8 cellular contexts compared by ENCODE assay signal in the genomic region with DNA sequence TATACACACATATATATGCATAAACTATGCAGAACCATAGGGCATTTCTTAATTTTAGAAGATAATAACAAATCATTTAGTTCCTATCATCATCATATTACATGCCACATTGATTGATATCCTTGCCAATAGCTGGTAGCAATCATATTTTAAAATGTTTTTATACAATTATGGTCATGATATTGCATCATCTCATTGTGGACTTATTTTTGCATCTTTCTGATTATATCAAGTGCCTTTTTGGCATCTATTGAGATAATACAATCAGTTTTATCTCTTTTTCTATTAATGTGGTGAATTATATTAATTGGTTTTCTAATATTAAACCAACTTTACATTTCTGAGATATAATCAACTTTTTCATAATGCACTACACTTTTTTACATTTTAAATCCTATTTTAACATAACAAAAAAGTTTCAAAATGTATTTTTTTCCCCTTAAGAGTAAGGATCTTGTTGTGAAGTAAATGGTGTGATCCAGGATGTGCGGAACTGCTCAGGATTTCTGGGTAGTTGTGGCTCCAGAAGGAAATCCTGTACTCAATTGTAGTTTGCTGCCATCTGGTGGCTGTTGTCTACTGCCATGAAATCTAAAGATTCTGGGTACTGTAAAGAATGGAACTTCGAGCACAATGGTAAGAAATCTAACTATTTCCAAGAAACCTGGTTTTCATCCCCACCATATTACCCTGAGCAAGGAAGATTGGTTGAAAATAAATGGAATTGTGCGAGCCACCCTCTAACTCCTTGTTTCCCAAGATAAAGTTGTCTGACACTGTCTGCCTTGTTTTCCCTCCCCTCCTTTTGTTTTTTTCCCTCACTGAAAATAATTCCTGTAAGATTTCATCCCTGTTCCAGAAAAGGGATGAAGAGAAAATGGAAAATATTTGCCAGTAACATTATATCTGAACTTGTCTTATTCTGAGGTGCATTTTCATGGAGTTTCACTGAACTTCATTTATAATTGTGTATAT. TPM values are rescaled to one million over a fixed set of nuclear protein-coding genes. Genes with fewer than 3 reads are reported as not detected.
DNase-seq lines count a peak whose midpoint lies in the region; ATAC-seq and TF ChIP-seq lines count a peak whose summit lies in the region.

No MANE protein-coding gene starts in this region.

- H3K4me3 ChIP-seq in HEK293 (ENCODE audit: low read depth, low read length) (no peak overlapping the region), foreskin fibroblast (ENCODE audit: low read depth in 1 of 2, low read length in 2 of 2) (no peak overlapping the region), aorta (ENCODE audit: low read length in 2 of 2) (no peak overlapping the region)

- WGBS in aorta, 2 donors, result 19 to 20% methylated on average over 3 of the region's 3 CpGs

- H3K4me3 Mint-ChIP-seq in Calu3 (ENCODE audit: low read depth, unreplicated experiment), result no peak overlapping the region

- no peak for ATAC-seq in GM18511 (IDR thresholded peaks at IDR 0.05; ENCODE audit: unreplicated experiment)
- ATAC-seq in aorta (ENCODE audit: low FRiP score), result no peak

- H3K27ac ChIP-seq in HEK293 (ENCODE audit: extremely low read depth, low read depth, low read length) (no peak overlapping the region), aorta (ENCODE audit: low read depth in 1 of 2, low read length in 2 of 2) (no peak overlapping the region)

- BruUV-seq in Calu3 (replicated peaks; lab: Mats Ljungman, UMichigan), result no TSS peak

- H3K27me3 Mint-ChIP-seq in Calu3 (ENCODE audit: unreplicated experiment), result no peaks in the 10 kb centered on the region

- intact Hi-C loops in Calu3 (cut with micrococcal nuclease; ENCODE audit: unreplicated experiment) (loop anchor here (1.0 to 10.0 kb wide), 5 partner anchors 71 to 441 kb away; no protein-coding TSS in a partner anchor), aorta (cut with DNase I) (no loop called here)

- H3K4me1 ChIP-seq in HEK293 (ENCODE audit: control insufficient read depth, insufficient read depth, low read length) (no peaks in the 10 kb centered on the region), aorta (ENCODE audit: control insufficient read depth in 1 of 2, insufficient read depth in 2 of 2, low read length in 2 of 2) (no peaks in the 10 kb centered on the region)

- H3K36me3 Mint-ChIP-seq in Calu3 (ENCODE audit: insufficient read depth, unreplicated experiment), result no peaks in the 10 kb centered on the region

- peaks cover 3% of the 10 kb centered on the region for H3K9me3 Mint-ChIP-seq in Calu3 (ENCODE audit: low read depth, unreplicated experiment)

- POLR2A ChIA-PET in HEK293 (lab: Yijun Ruan, JAX), result no interaction called here

- H3K9me3 ChIP-seq in HEK293 (ENCODE audit: control insufficient read depth, insufficient read depth, low read depth, low read length) (no peaks in the 10 kb centered on the region), aorta (ENCODE audit: control insufficient read depth, low read length) (no peaks in the 10 kb centered on the region)

- no peaks in the 10 kb centered on the region for H3K27me3 ChIP-seq in aorta (ENCODE audit: control insufficient read depth in 1 of 2, insufficient read depth in 2 of 2, low read length in 1 of 2)

- CTCF ChIA-PET in Calu3 (lab: Charles Lee), result interaction anchor here (0.7 to 1.0 kb wide), 2 partner anchors 150 to 384 kb away, joined by 3 read pairs; no protein-coding TSS in a partner anchor
- CTCF ChIA-PET in HEK293 (lab: Yijun Ruan, JAX), result interaction anchor here (0.5 to 1.7 kb wide), 11 partner anchors 13 to 594 kb away, joined by 3 to 18 read pairs (median 3); no protein-coding TSS in a partner anchor

- H3K27ac Mint-ChIP-seq in Calu3 (ENCODE audit: unreplicated experiment), result no peak overlapping the region

- TF ChIP-seq CTCF in Calu3 (IDR thresholded peaks at IDR 0.05; ENCODE audit: unreplicated experiment) (peak; percentile 63), HEK293 (tag by site-specific recombination; IDR thresholded peaks at IDR 0.05) (no peak), foreskin fibroblast (IDR thresholded peaks at IDR 0.05; ENCODE audit: low read depth, low read length) (peak; percentile 81)

- no peaks in the 10 kb centered on the region for H3K36me3 ChIP-seq in HEK293 (ENCODE audit: control insufficient read depth in 2 of 2, insufficient read depth in 1 of 2, low read length in 2 of 2)
- H3K36me3 ChIP-seq in aorta (ENCODE audit: control insufficient read depth in 1 of 2, insufficient read depth in 2 of 2, low read length in 1 of 2), result no peaks in the 10 kb centered on the region

- no peaks in the 10 kb centered on the region for H3K4me1 Mint-ChIP-seq in Calu3 (ENCODE audit: low read depth, unreplicated experiment)

- peak; percentile 69 for DNase-seq in Calu3
- peak; percentile 36 for DNase-seq in NCI-H510A (lab: John Stamatoyannopoulos, UW)
- DNase-seq in activated CD8-positive, alpha-beta memory T cell treated with anti-CD3 and anti-CD28 coated beads, Interleukin-2, amount 50 U/mL, for 1 hour (ENCODE audit: extremely low read depth), result peak; percentile 1
- peak; percentile 12 to 35 for DNase-seq in foreskin fibroblast
- peak; percentile 7 for DNase-seq in pulmonary artery endothelial cell (ENCODE audit: low read depth, low spot score)
- DNase-seq in aorta, result no peak

TF ChIP-seq in HEK293, 187 proteins besides CTCF, POLR2A, EP300 and RAD21:
- TF ChIP-seq ZNF654 (tag by site-specific recombination; IDR thresholded peaks at IDR 0.05; ENCODE audit: low read depth) (peak; percentile 63), ZNF223 (tag by site-specific recombination; IDR thresholded peaks at IDR 0.05) (no peak)
TF ChIP-seq in HEK293: peak in this region for 1.

RNA-seq across cellular contexts. Expression of a gene that starts 17.0 kb away (rescaled TPM):
- total RNA-seq in Calu3 (2022), result not detected in 2 replicates
- not detected in 2 replicates for total RNA-seq in pulmonary artery endothelial cell
- not detected for total RNA-seq in aorta
- not detected for polyA plus RNA-seq in aorta

Comparison
In these comparisons a context has a peak if more than half of its experiments do, and no peak if none do; other contexts are left out.
1. DNase-seq: peak in Calu3 (single experiment), NCI-H510A (single experiment), activated CD8-positive, alpha-beta memory T cell treated with anti-CD3 and anti-CD28 coated beads, Interleukin-2, amount 50 U/mL, for 1 hour (single experiment), foreskin fibroblast (2 of 2) and pulmonary artery endothelial cell (single experiment); none in aorta (0 of 2).